Comparison of ENCODE assay signal across 16 cellular contexts in genomic region chr15:28919679-28920655, GRCh38. TPM values are rescaled to one million over a fixed set of nuclear protein-coding genes. Genes with fewer than 3 reads are reported as not detected.
DNase-seq lines count a peak whose midpoint lies in the region; ATAC-seq and TF ChIP-seq lines count a peak whose summit lies in the region.
"Had no signal": no experiment of that assay in that cellular context is flagged by ENCODE, and none has a peak within 500 bp of the region (broad histone marks: within the 10 kb centered on the region; RNA-seq: fewer than 3 reads in every experiment).

No MANE protein-coding gene starts in this region.

- H3K27me3 ChIP-seq in NT2/D1 (ENCODE audit: insufficient read depth, insufficient read length) (no peaks in the 10 kb centered on the region), heart right ventricle (peaks cover 0 to 41% (median 20%) of the 10 kb centered on the region in 7 donors)
- H3K27me3 ChIP-seq in effector memory CD4-positive, alpha-beta T cell (replicated peaks; ENCODE audit: control insufficient read depth, insufficient read depth, low read length, poor library complexity, severe bottlenecking) = no peaks in the 10 kb centered on the region

- H3K9me3 Mint-ChIP-seq in activated T-cell treated with anti-CD3 and anti-CD28 coated beads, Interleukin-2, amount 50 U/mL, for 72 hours = no peaks in the 10 kb centered on the region
- H3K9me3 Mint-ChIP-seq in stimulated activated naive CD8-positive, alpha-beta T cell treated with anti-CD3 and anti-CD28 coated beads, Interleukin-15, amount 100 ng/mL, for 72 hours = no peaks in the 10 kb centered on the region
- H3K9me3 Mint-ChIP-seq in mesothelial cell of epicardium = no peaks in the 10 kb centered on the region
- H3K9me3 Mint-ChIP-seq: HFFc6 had no signal

- H3K4me3 ChIP-seq in NT2/D1 (ENCODE audit: insufficient read length, low read depth) = peak overlapping the region; percentile 28
- H3K4me3 ChIP-seq in effector memory CD4-positive, alpha-beta T cell (ENCODE audit: insufficient read depth, low read depth, low read length, poor library complexity, severe bottlenecking) = peak overlapping the region; percentile 35
- H3K4me3 ChIP-seq in heart right ventricle = peak overlapping the region in 1 of 10 donors; percentile 29

- H3K4me1 ChIP-seq in NT2/D1 (ENCODE audit: insufficient read depth, insufficient read length) (peaks cover 5% of the 10 kb centered on the region), heart right ventricle (no peaks in the 10 kb centered on the region)
- peaks cover 15% of the 10 kb centered on the region for H3K4me1 ChIP-seq in effector memory CD4-positive, alpha-beta T cell (ENCODE audit: control insufficient read depth, insufficient read depth, low read length, poor library complexity, severe bottlenecking)

- peak overlapping the region; percentile 33 to 65 for H3K4me3 Mint-ChIP-seq in activated T-cell treated with anti-CD3 and anti-CD28 coated beads, Interleukin-2, amount 50 U/mL, for 72 hours
- H3K4me3 Mint-ChIP-seq in stimulated activated naive CD8-positive, alpha-beta T cell treated with anti-CD3 and anti-CD28 coated beads, Interleukin-15, amount 100 ng/mL, for 72 hours = peak overlapping the region; percentile 56 to 82
- H3K4me3 Mint-ChIP-seq in mesothelial cell of epicardium = no peak overlapping the region
- H3K4me3 Mint-ChIP-seq: HFFc6, naive B cell had no signal

- H3K27ac ChIP-seq in effector memory CD4-positive, alpha-beta T cell (ENCODE audit: insufficient read depth, low read length, poor library complexity, severe bottlenecking) = no peak overlapping the region
- H3K27ac ChIP-seq in heart right ventricle = no peak overlapping the region

- peaks cover 49% of the 10 kb centered on the region for H3K4me1 Mint-ChIP-seq in activated T-cell treated with anti-CD3 and anti-CD28 coated beads, Interleukin-2, amount 50 U/mL, for 72 hours (ENCODE audit: low read depth)
- peaks cover 72% of the 10 kb centered on the region for H3K4me1 Mint-ChIP-seq in stimulated activated naive CD8-positive, alpha-beta T cell treated with anti-CD3 and anti-CD28 coated beads, Interleukin-15, amount 100 ng/mL, for 72 hours
- H3K4me1 Mint-ChIP-seq in mesothelial cell of epicardium = no peaks in the 10 kb centered on the region
- H3K4me1 Mint-ChIP-seq: naive B cell had no signal

- peak; percentile 28 to 47 for ATAC-seq in activated T-cell treated with anti-CD3 and anti-CD28 coated beads, Interleukin-2, amount 50 U/mL, for 72 hours (replicated peaks in 1 of 2)
- ATAC-seq in stimulated activated naive CD8-positive, alpha-beta T cell treated with anti-CD3 and anti-CD28 coated beads, Interleukin-15, amount 100 ng/mL, for 72 hours = peak; percentile 52
- ATAC-seq in heart right ventricle = no peak
- ATAC-seq: left ventricle myocardium superior had no signal

- TF ChIP-seq CTCF in mesothelial cell of epicardium (IDR thresholded peaks at IDR 0.05; ENCODE audit: unreplicated experiment) (no peak), heart right ventricle (IDR thresholded peaks at IDR 0.05) (no peak)

- H3K36me3 Mint-ChIP-seq in activated T-cell treated with anti-CD3 and anti-CD28 coated beads, Interleukin-2, amount 50 U/mL, for 72 hours (ENCODE audit: insufficient read depth in 2 of 2) = no peaks in the 10 kb centered on the region
- H3K36me3 Mint-ChIP-seq in mesothelial cell of epicardium = peaks cover 18% of the 10 kb centered on the region
- H3K36me3 Mint-ChIP-seq: naive B cell had no signal

- H3K27ac Mint-ChIP-seq in activated T-cell treated with anti-CD3 and anti-CD28 coated beads, Interleukin-2, amount 50 U/mL, for 72 hours = no peak overlapping the region
- peak overlapping the region; percentile 28 to 68 for H3K27ac Mint-ChIP-seq in stimulated activated naive CD8-positive, alpha-beta T cell treated with anti-CD3 and anti-CD28 coated beads, Interleukin-15, amount 100 ng/mL, for 72 hours
- H3K27ac Mint-ChIP-seq in mesothelial cell of epicardium = no peak overlapping the region
- H3K27ac Mint-ChIP-seq: HFFc6, naive B cell had no signal

- H3K36me3 ChIP-seq in NT2/D1 (ENCODE audit: insufficient read depth, insufficient read length, low read length) = peaks cover 7% of the 10 kb centered on the region
- peaks cover 6% of the 10 kb centered on the region for H3K36me3 ChIP-seq in effector memory CD4-positive, alpha-beta T cell (ENCODE audit: control insufficient read depth, insufficient read depth, low read length)
- no peaks in the 10 kb centered on the region for H3K36me3 ChIP-seq in heart right ventricle

- H3K27me3 Mint-ChIP-seq in activated T-cell treated with anti-CD3 and anti-CD28 coated beads, Interleukin-2, amount 50 U/mL, for 72 hours (ENCODE audit: low read depth) = no peaks in the 10 kb centered on the region
- H3K27me3 Mint-ChIP-seq in stimulated activated naive CD8-positive, alpha-beta T cell treated with anti-CD3 and anti-CD28 coated beads, Interleukin-15, amount 100 ng/mL, for 72 hours = no peaks in the 10 kb centered on the region
- H3K27me3 Mint-ChIP-seq in mesothelial cell of epicardium (ENCODE audit: low read depth) = no peaks in the 10 kb centered on the region

- H3K9me3 ChIP-seq in NT2/D1 (ENCODE audit: insufficient read depth, low read length) (no peaks in the 10 kb centered on the region), heart right ventricle (no peaks in the 10 kb centered on the region)
- no peaks in the 10 kb centered on the region for H3K9me3 ChIP-seq in effector memory CD4-positive, alpha-beta T cell (ENCODE audit: control insufficient read depth, low read length)

- WGBS in heart right ventricle, 2 donors = 83 to 92% methylated on average over 13 of the region's 13 CpGs

- peak overlapping the region; percentile 74 for H3K9ac ChIP-seq in NT2/D1 (ENCODE audit: insufficient read length, low read depth)

- intact Hi-C loops in heart right ventricle (cut with DNase I) = loop anchor here in 1 of 10 donors (10.0 kb wide), 1 partner anchor 165 kb away; no protein-coding TSS in a partner anchor

- no peak for DNase-seq in activated T-cell treated with anti-CD3 and anti-CD28 coated beads, Interleukin-2, amount 50 U/mL, for 72 hours
- no peak for DNase-seq in activated T-cell treated with anti-CD3 and anti-CD28 coated beads, Interleukin-2, amount 50 U/mL, for 48 hours
- DNase-seq in NT2/D1 (ENCODE audit: low read depth, low spot score) (no peak), mesothelial cell of epicardium (ENCODE audit: low spot score in 2 of 2, unreplicated experiment in 2 of 2) (no peak), heart right ventricle (no peak), AG20443 (ENCODE audit: low spot score) (no peak)
- DNase-seq in effector memory CD4-positive, alpha-beta T cell = no peak
- DNase-seq in stimulated activated naive CD8-positive, alpha-beta T cell treated with anti-CD3 and anti-CD28 coated beads, Interleukin-15, amount 100 ng/mL, for 72 hours = no peak
- DNase-seq: central memory CD4-positive, alpha-beta T cell; foreskin fibroblast; HFFc6; Karpas-422; left ventricle myocardium superior; naive B cell; NCI-H1417 treated with DMSO at 0.1 percent for 48 hours; T-helper 9 cell had no signal

RNA-seq across cellular contexts. Expression of gene APBA2, which starts 34.2 kb away (rescaled TPM):
- 1 to 10 TPM; 9.1 to 9.8 TPM for total RNA-seq in activated T-cell treated with anti-CD3 and anti-CD28 coated beads, Interleukin-2, amount 50 U/mL, for 72 hours
- total RNA-seq in mesothelial cell of epicardium (33.1 to 36.7 TPM (median 34.3 TPM) in 3 replicates), heart right ventricle (under 1 TPM; 0.16 to 0.85 (median 0.49) TPM)
- under 1 TPM; 0.16 to 0.37 TPM for polyA plus RNA-seq in heart right ventricle

Comparison
In these comparisons a context has a peak if more than half of its experiments do, and no peak if none do; other contexts are left out.
1. ATAC-seq: peak in activated T-cell treated with anti-CD3 and anti-CD28 coated beads, Interleukin-2, amount 50 U/mL, for 72 hours (2 of 2) and stimulated activated naive CD8-positive, alpha-beta T cell treated with anti-CD3 and anti-CD28 coated beads, Interleukin-15, amount 100 ng/mL, for 72 hours (single experiment); none in heart right ventricle (0 of 8).
2. H3K27ac Mint-ChIP-seq: peak in stimulated activated naive CD8-positive, alpha-beta T cell treated with anti-CD3 and anti-CD28 coated beads, Interleukin-15, amount 100 ng/mL, for 72 hours (2 of 2); none in activated T-cell treated with anti-CD3 and anti-CD28 coated beads, Interleukin-2, amount 50 U/mL, for 72 hours (single experiment) and mesothelial cell of epicardium (single experiment).
3. RNA of gene APBA2, which starts 34.2 kb away (total RNA-seq): 33.1 to 36.7 TPM in mesothelial cell of epicardium and 9.1 to 9.8 TPM in activated T-cell treated with anti-CD3 and anti-CD28 coated beads, Interleukin-2, amount 50 U/mL, for 72 hours; 0.16 to 0.85 TPM in heart right ventricle; every median in the first group is over 4 times any median in the second.